8 cellular contexts compared by ENCODE assay signal in the genomic region with DNA sequence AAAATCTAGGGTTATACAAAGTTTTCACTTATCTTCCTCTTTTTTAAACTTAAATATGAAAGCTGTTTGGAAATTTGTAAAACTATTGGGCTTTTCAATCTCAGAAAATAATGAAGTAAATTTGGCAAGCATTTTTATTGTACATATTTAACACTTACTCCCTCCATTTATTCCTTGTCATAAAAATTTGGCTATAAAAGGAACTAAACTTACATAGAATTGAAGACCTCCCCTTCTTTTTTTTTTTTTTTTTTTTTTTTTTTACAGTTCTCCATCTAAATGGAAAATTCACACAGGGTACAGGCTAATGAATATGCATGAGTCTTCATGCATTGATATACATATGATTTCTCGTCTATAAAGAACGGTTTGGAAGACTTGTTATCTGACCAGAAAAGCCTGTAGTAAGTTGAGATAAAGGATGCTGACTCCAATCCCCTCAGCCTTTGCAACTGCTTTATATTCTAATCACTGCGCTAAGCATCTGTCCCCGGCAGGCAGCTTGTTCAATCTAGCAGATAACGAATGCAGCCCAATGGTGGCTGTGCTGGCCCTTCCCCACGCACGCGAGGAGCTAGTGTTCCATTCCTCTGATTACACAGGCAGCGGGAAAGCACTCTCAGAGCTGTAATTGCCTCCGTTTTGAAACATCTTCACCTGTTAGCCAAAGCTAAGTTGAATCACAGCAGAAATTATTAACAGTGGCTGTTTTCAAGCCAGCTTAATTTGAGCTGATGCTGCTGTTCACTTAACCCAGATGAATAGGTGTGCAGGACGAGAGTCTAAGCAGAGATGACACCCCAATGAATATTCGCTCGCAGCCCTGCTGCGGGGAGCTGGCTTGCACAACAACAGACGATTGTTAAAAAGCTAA.
DNase-seq lines count a peak whose midpoint lies in the region; ATAC-seq lines count a peak whose summit lies in the region.

No MANE protein-coding gene starts in this region.

- peak; percentile 7 for DNase-seq in NCI-H128 (lab: John Stamatoyannopoulos, UW; ENCODE audit: unreplicated experiment)
- no peak for DNase-seq in stimulated activated CD4-positive, alpha-beta T cell treated with anti-CD3 and anti-CD28 coated beads, Interleukin-4, amount 100 ng/mL, for 4 hours
- no peak for DNase-seq in CD4-positive, alpha-beta memory T cell

- POLR2A ChIA-PET in CD4-positive, alpha-beta memory T cell (lab: Charles Lee; ENCODE audit: partially characterized antibody), result no interaction called here

- peaks cover 8 to 24% of the 10 kb centered on the region in 2 donors for H3K4me1 ChIP-seq in muscle layer of duodenum (ENCODE audit: control insufficient read depth in 1 of 2, insufficient read depth in 2 of 2, low read length in 2 of 2)
- H3K4me1 ChIP-seq in CD4-positive, alpha-beta memory T cell (ENCODE audit: insufficient read depth, low read length), result no peaks in the 10 kb centered on the region

- CTCF ChIA-PET in CD4-positive, alpha-beta memory T cell (lab: Charles Lee; ENCODE audit: partially characterized antibody), result no interaction called here

- no peak overlapping the region for H3K27ac Mint-ChIP-seq in CD4-positive, alpha-beta memory T cell

- peak overlapping the region; percentile 34 to 51 for H3K4me3 ChIP-seq in muscle layer of duodenum (ENCODE audit: low read depth in 1 of 2, low read length in 2 of 2)
- no peak overlapping the region for H3K4me3 ChIP-seq in CD4-positive, alpha-beta memory T cell (ENCODE audit: low read length in 2 of 2)

- H3K4me1 Mint-ChIP-seq in CD4-positive, alpha-beta memory T cell, result no peaks in the 10 kb centered on the region

- H3K36me3 Mint-ChIP-seq in CD4-positive, alpha-beta memory T cell, result no peaks in the 10 kb centered on the region

- H3K4me3 Mint-ChIP-seq in CD4-positive, alpha-beta memory T cell, result peak overlapping the region in 1 of 8 donors; percentile 13

- no peaks in the 10 kb centered on the region for H3K27me3 Mint-ChIP-seq in CD4-positive, alpha-beta memory T cell

- H3K27me3 ChIP-seq in muscle layer of duodenum (ENCODE audit: low read depth, low read length), result no peaks in the 10 kb centered on the region
- no peaks in the 10 kb centered on the region for H3K27me3 ChIP-seq in CD4-positive, alpha-beta memory T cell (ENCODE audit: insufficient read depth, low read length)

- intact Hi-C loops in CD4-positive, alpha-beta memory T cell (cut with micrococcal nuclease), result no loop called here

- H3K36me3 ChIP-seq in muscle layer of duodenum (ENCODE audit: control insufficient read depth in 1 of 2, insufficient read depth in 2 of 2, low read length in 2 of 2), result no peaks in the 10 kb centered on the region
- H3K36me3 ChIP-seq in CD4-positive, alpha-beta memory T cell (ENCODE audit: insufficient read depth, low read length), result no peaks in the 10 kb centered on the region

- ATAC-seq in GM18858 (IDR thresholded peaks at IDR 0.05; ENCODE audit: unreplicated experiment), result peak; percentile 51
- no peak for ATAC-seq in HG03025 (IDR thresholded peaks at IDR 0.05; ENCODE audit: low FRiP score, unreplicated experiment)
- no peak for ATAC-seq in GM21825 (IDR thresholded peaks at IDR 0.05; ENCODE audit: unreplicated experiment)

- no peaks in the 10 kb centered on the region for H3K9me3 ChIP-seq in muscle layer of duodenum (ENCODE audit: control insufficient read depth in 1 of 2, low read length in 2 of 2)
- no peaks in the 10 kb centered on the region for H3K9me3 ChIP-seq in CD4-positive, alpha-beta memory T cell (ENCODE audit: control insufficient read depth in 1 of 2, low read length in 2 of 2)

- peaks cover 0 to 10% (median 4%) of the 10 kb centered on the region in 8 donors for H3K9me3 Mint-ChIP-seq in CD4-positive, alpha-beta memory T cell

- H3K27ac ChIP-seq in cingulate gyrus (ENCODE audit: low read depth, low read length) (peak overlapping the region; percentile 0), muscle layer of duodenum (ENCODE audit: low read length) (no peak overlapping the region)
- no peak overlapping the region for H3K27ac ChIP-seq in CD4-positive, alpha-beta memory T cell (ENCODE audit: low read depth, low read length)

Comparison
In these comparisons a context has a peak if more than half of its experiments do, and no peak if none do; other contexts are left out.
1. H3K4me3 ChIP-seq: peak in muscle layer of duodenum (2 of 2); none in CD4-positive, alpha-beta memory T cell (0 of 2).